14 cellular contexts compared by ENCODE assay signal in genomic region chr7:21028990-21029337, GRCh38.
DNase-seq lines count a peak whose midpoint lies in the region; FAIRE-seq and TF ChIP-seq lines count a peak whose summit lies in the region.
"Had no signal": no experiment of that assay in that cellular context is flagged by ENCODE, and none has a peak within 500 bp of the region (broad histone marks: within the 10 kb centered on the region; RNA-seq: fewer than 3 reads in every experiment).

No MANE protein-coding gene starts in this region.

- H3K4me1 ChIP-seq in HEK293 (ENCODE audit: control insufficient read depth, insufficient read depth, low read length) (0 out of 2 replicates have a peak, but pooled peaks cover 5% of the 10 kb centered on the region), ectodermal cell (ENCODE audit: control insufficient read depth, insufficient read depth, low read length) (peaks cover 67% of the 10 kb centered on the region), neuronal stem cell (ENCODE audit: control insufficient read depth in 2 of 2, insufficient read depth in 1 of 2, low read depth in 1 of 2, low read length in 2 of 2) (peaks cover 21 to 29% of the 10 kb centered on the region in 2 donors)
- H3K4me1 ChIP-seq: BLaER1 treated with 17β-estradiol and CSF1 and Interleukin-3, amounts not matched to agents 10 nM and 100 nM had no signal

- H2BK5ac ChIP-seq in neuronal stem cell (ENCODE audit: low read length), result no peak overlapping the region

- H3K23ac ChIP-seq in neuronal stem cell (ENCODE audit: low read depth, low read length, poor library complexity), result no peak overlapping the region

- peak; percentile 68 for DNase-seq in NCI-H2227 treated with DMSO at 0.1 percent for 48 hours (lab: John Stamatoyannopoulos, UW)
- no peak for DNase-seq in neuronal stem cell (ENCODE audit: low spot score)
- no peak for DNase-seq in GM19239 (ENCODE audit: insufficient read length, low spot score)
- no peak for DNase-seq in activated CD4-positive, alpha-beta memory T cell treated with anti-CD3 and anti-CD28 coated beads for 36 hours
- DNase-seq in type B pancreatic cell (ENCODE audit: extremely low spot score, unreplicated experiment), result no peak
- DNase-seq: HFFc6, NCI-H2029, Right ventricle myocardium superior, SK-N-SH had no signal

- no peak overlapping the region for H3K4me3 Mint-ChIP-seq in activated CD4-positive, alpha-beta memory T cell treated with anti-CD3 and anti-CD28 coated beads for 36 hours
- H3K4me3 Mint-ChIP-seq in type B pancreatic cell, result no peak overlapping the region
- H3K4me3 Mint-ChIP-seq: HFFc6; T-helper 1 cell treated with Interleukin-12 subunit alpha and Interleukin-12 subunit beta and Interleukin-4 antibody, amounts not matched to agents 30 μg/mL and 1 μg/mL, for 36 hours had no signal

- FAIRE-seq in GM19239 (lab: Jason Lieb, UNC), result no peak

- H2AK5ac ChIP-seq in neuronal stem cell (ENCODE audit: low read depth, low read length), result no peak overlapping the region

- H3K9ac ChIP-seq in neuronal stem cell (ENCODE audit: low read depth, low read length, poor library complexity), result no peak overlapping the region
- H3K9ac ChIP-seq: BLaER1 treated with 17β-estradiol and CSF1 and Interleukin-3, amounts not matched to agents 10 nM and 100 nM; SK-N-SH had no signal

- no peaks in the 10 kb centered on the region for H3K36me3 Mint-ChIP-seq in activated CD4-positive, alpha-beta memory T cell treated with anti-CD3 and anti-CD28 coated beads for 36 hours
- no peaks in the 10 kb centered on the region for H3K36me3 Mint-ChIP-seq in type B pancreatic cell

- H3K9me3 ChIP-seq in HEK293 (ENCODE audit: control insufficient read depth, insufficient read depth, low read depth, low read length) (no peaks in the 10 kb centered on the region), ectodermal cell (ENCODE audit: control insufficient read depth, low read length) (no peaks in the 10 kb centered on the region), neuronal stem cell (replicated peaks in 1 of 2; ENCODE audit: control insufficient read depth in 2 of 2, insufficient read depth in 1 of 2, low read depth in 1 of 2, low read length in 2 of 2) (no peaks in the 10 kb centered on the region)
- H3K9me3 ChIP-seq: BLaER1 treated with 17β-estradiol and CSF1 and Interleukin-3, amounts not matched to agents 10 nM and 100 nM; MG63; SK-N-SH had no signal

- no peak overlapping the region for H2BK12ac ChIP-seq in neuronal stem cell (ENCODE audit: low read length)

- no peak overlapping the region for H3K27ac ChIP-seq in HEK293 (ENCODE audit: extremely low read depth, low read depth, low read length)
- peak overlapping the region; percentile 79 for H3K27ac ChIP-seq in ectodermal cell (ENCODE audit: insufficient read depth, low read depth, low read length, poor library complexity, severe bottlenecking)
- peak overlapping the region; percentile 87 for H3K27ac ChIP-seq in neuronal stem cell (replicated peaks; ENCODE audit: low read length)
- H3K27ac ChIP-seq: BLaER1 treated with 17β-estradiol and CSF1 and Interleukin-3, amounts not matched to agents 10 nM and 100 nM had no signal

- no peak overlapping the region for H4K8ac ChIP-seq in neuronal stem cell (ENCODE audit: low read depth, low read length)

- no peak for TF ChIP-seq CTCF in HEK293 (tag by site-specific recombination; IDR thresholded peaks at IDR 0.05)
- TF ChIP-seq CTCF in type B pancreatic cell (conservative IDR thresholded peaks at IDR 0.05), result no peak

- H3K14ac ChIP-seq in neuronal stem cell (ENCODE audit: low read length), result no peak overlapping the region

- intact Hi-C loops in activated CD4-positive, alpha-beta memory T cell treated with anti-CD3 and anti-CD28 coated beads for 36 hours (cut with micrococcal nuclease), result no loop called here

- peak overlapping the region; percentile 27 for H2AFZ ChIP-seq in neuronal stem cell (ENCODE audit: low read length)

- H3K9me3 Mint-ChIP-seq in activated CD4-positive, alpha-beta memory T cell treated with anti-CD3 and anti-CD28 coated beads for 36 hours, result no peaks in the 10 kb centered on the region
- no peaks in the 10 kb centered on the region for H3K9me3 Mint-ChIP-seq in type B pancreatic cell
- H3K9me3 Mint-ChIP-seq: T-helper 1 cell treated with Interleukin-12 subunit alpha and Interleukin-12 subunit beta and Interleukin-4 antibody, amounts not matched to agents 30 μg/mL and 1 μg/mL, for 36 hours had no signal

- H3K27me3 ChIP-seq in ectodermal cell (ENCODE audit: control insufficient read depth, insufficient read depth, low read length, poor library complexity, severe bottlenecking), result no peaks in the 10 kb centered on the region
- H3K27me3 ChIP-seq in neuronal stem cell (ENCODE audit: control insufficient read depth in 3 of 3, insufficient read depth in 3 of 3, low read depth in 1 of 3, low read length in 3 of 3), result peaks cover 0 to 41% (median 0%) of the 10 kb centered on the region in 3 experiments
- H3K27me3 ChIP-seq: BLaER1 treated with 17β-estradiol and CSF1 and Interleukin-3, amounts not matched to agents 10 nM and 100 nM; MG63 had no signal

- H2BK120ac ChIP-seq in neuronal stem cell (ENCODE audit: low read depth, low read length), result no peak overlapping the region

- H3K18ac ChIP-seq in neuronal stem cell (ENCODE audit: low read length), result no peak overlapping the region

- H4K91ac ChIP-seq in neuronal stem cell (ENCODE audit: low read depth, low read length, poor library complexity), result no peak overlapping the region

- CTCF ChIA-PET in HEK293 (lab: Yijun Ruan, JAX), result interaction anchor here (0.6 kb wide), 2 partner anchors 37 to 740 kb away, joined by 3 read pairs; no protein-coding TSS in a partner anchor
- CTCF ChIA-PET in activated CD4-positive, alpha-beta memory T cell treated with anti-CD3 and anti-CD28 coated beads for 36 hours (lab: Charles Lee), result no interaction called here

- H3K4me1 Mint-ChIP-seq in activated CD4-positive, alpha-beta memory T cell treated with anti-CD3 and anti-CD28 coated beads for 36 hours (ENCODE audit: low read depth), result no peaks in the 10 kb centered on the region
- peaks cover 8% of the 10 kb centered on the region for H3K4me1 Mint-ChIP-seq in type B pancreatic cell (ENCODE audit: unreplicated experiment)

- H3K36me3 ChIP-seq in HEK293 (ENCODE audit: control insufficient read depth in 2 of 2, insufficient read depth in 1 of 2, low read length in 2 of 2) (no peaks in the 10 kb centered on the region), ectodermal cell (ENCODE audit: control insufficient read depth, insufficient read depth, low read length) (no peaks in the 10 kb centered on the region), neuronal stem cell (replicated peaks in 1 of 2; ENCODE audit: control insufficient read depth in 2 of 2, insufficient read depth in 2 of 2, low read length in 2 of 2) (no peaks in the 10 kb centered on the region)
- H3K36me3 ChIP-seq: BLaER1 treated with 17β-estradiol and CSF1 and Interleukin-3, amounts not matched to agents 10 nM and 100 nM; MG63 had no signal

- no peaks in the 10 kb centered on the region for H3K27me3 Mint-ChIP-seq in activated CD4-positive, alpha-beta memory T cell treated with anti-CD3 and anti-CD28 coated beads for 36 hours
- peaks cover 66% of the 10 kb centered on the region for H3K27me3 Mint-ChIP-seq in type B pancreatic cell

- H3K27ac Mint-ChIP-seq in activated CD4-positive, alpha-beta memory T cell treated with anti-CD3 and anti-CD28 coated beads for 36 hours, result no peak overlapping the region
- no peak overlapping the region for H3K27ac Mint-ChIP-seq in type B pancreatic cell
- H3K27ac Mint-ChIP-seq: HFFc6; T-helper 1 cell treated with Interleukin-12 subunit alpha and Interleukin-12 subunit beta and Interleukin-4 antibody, amounts not matched to agents 30 μg/mL and 1 μg/mL, for 36 hours had no signal

- H3K4me3 ChIP-seq in HEK293 (ENCODE audit: low read depth, low read length), result no peak overlapping the region
- H3K4me3 ChIP-seq in ectodermal cell (ENCODE audit: insufficient read depth, low read depth, low read length), result no peak overlapping the region
- no peak overlapping the region for H3K4me3 ChIP-seq in neuronal stem cell (ENCODE audit: low read length in 2 of 2)
- H3K4me3 ChIP-seq: BLaER1 treated with 17β-estradiol and CSF1 and Interleukin-3, amounts not matched to agents 10 nM and 100 nM; MG63 had no signal

- WGBS in ectodermal cell, 2 experiments, result 11 to 12% methylated on average over 4 of the region's 4 CpGs
- WGBS in neuronal stem cell (ENCODE audit: extremely low coverage in 2 of 2, insufficient read length in 2 of 2, insufficient replicate concordance in 1 of 2), 2 donors, result no CpG with 5 or more reads among the region's 4 CpGs

- H3K79me1 ChIP-seq in neuronal stem cell (ENCODE audit: low read depth, low read length), result no peaks in the 10 kb centered on the region

- peak overlapping the region; percentile 23 for H3K4me2 ChIP-seq in neuronal stem cell (ENCODE audit: insufficient read depth, low read length, poor library complexity, severe bottlenecking)
- H3K4me2 ChIP-seq: BLaER1 treated with 17β-estradiol and CSF1 and Interleukin-3, amounts not matched to agents 10 nM and 100 nM; SK-N-SH had no signal

- POLR2A ChIA-PET in HEK293 (lab: Yijun Ruan, JAX), result no interaction called here
- POLR2A ChIA-PET in activated CD4-positive, alpha-beta memory T cell treated with anti-CD3 and anti-CD28 coated beads for 36 hours (lab: Charles Lee), result no interaction called here

- no peak overlapping the region for H3K4ac ChIP-seq in neuronal stem cell (ENCODE audit: low read length)

- H2BK15ac ChIP-seq in neuronal stem cell (ENCODE audit: low read length), result no peak overlapping the region

TF ChIP-seq in HEK293, 187 proteins besides CTCF, POLR2A, EP300 and RAD21 (continues in another document):
- TF ChIP-seq ELK4 (IDR thresholded peaks at IDR 0.05; ENCODE audit: borderline replicate concordance, low read depth, low read length) (no peak), ZSCAN16 (tag by site-specific recombination; IDR thresholded peaks at IDR 0.05) (no peak), ZBTB48 (tag by site-specific recombination; IDR thresholded peaks at IDR 0.05) (no peak), SCRT2 (tag by site-specific recombination; IDR thresholded peaks at IDR 0.05) (peak; percentile 94), REPIN1 (tag by site-specific recombination; IDR thresholded peaks at IDR 0.05; ENCODE audit: low read depth) (no peak), ZNF426 (tag by site-specific recombination; IDR thresholded peaks at IDR 0.05) (no peak), KLF7 (tag by site-specific recombination; IDR thresholded peaks at IDR 0.05; ENCODE audit: borderline replicate concordance) (no peak), ZIC2 (tag by site-specific recombination; IDR thresholded peaks at IDR 0.05) (no peak), SETDB1 (IDR thresholded peaks at IDR 0.05; ENCODE audit: insufficient read length, low read length) (no peak)
